8 cellular contexts compared by ENCODE assay signal in the genomic region with DNA sequence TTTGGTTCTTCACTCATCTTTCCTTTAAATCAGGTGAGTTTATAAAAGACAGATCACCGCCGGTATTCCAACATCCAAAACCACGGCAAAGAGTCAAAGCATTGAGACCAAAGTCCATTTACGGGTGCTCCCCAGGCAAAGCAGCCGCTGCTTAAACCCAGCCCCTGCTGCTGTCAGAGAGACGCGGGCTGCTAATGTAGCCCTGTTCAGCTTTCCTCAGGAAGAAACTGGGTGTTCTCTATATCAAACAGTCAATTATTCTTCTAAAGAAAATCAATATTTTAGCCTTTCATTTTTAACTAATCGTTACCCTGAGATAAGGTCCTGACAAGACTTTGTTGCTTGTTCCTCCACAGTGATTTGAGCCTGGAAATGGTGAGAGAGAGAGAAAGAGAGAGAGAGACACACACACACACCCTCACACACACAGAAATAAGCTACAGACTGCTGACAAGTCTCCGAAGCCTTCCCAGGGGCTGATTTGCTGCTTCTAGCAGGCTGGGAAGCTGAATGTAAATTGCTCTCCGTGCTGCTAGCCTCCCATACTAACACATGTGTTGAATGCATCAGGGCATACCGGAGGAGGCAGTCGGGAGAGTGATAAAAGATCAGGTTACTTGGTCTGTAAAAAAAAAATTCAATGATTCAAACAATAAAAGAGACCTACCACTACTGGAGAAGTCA.
DNase-seq lines count a peak whose midpoint lies in the region; ATAC-seq and TF ChIP-seq lines count a peak whose summit lies in the region.

No MANE protein-coding gene starts in this region.

- peaks cover 18% of the 10 kb centered on the region for H3K4me1 Mint-ChIP-seq in CD14-positive monocyte
- peaks cover 25% of the 10 kb centered on the region for H3K4me1 Mint-ChIP-seq in T-helper 17 cell

- H3K36me3 ChIP-seq in duodenal mucosa (ENCODE audit: control insufficient read depth in 1 of 2, insufficient read depth in 2 of 2, low read length in 2 of 2) = no peaks in the 10 kb centered on the region

- H3K4me1 ChIP-seq in duodenal mucosa (ENCODE audit: control insufficient read depth in 1 of 2, insufficient read depth in 2 of 2, low read length in 2 of 2) = peaks cover 6 to 10% of the 10 kb centered on the region in 2 donors

- ATAC-seq in HG03442 (IDR thresholded peaks at IDR 0.05; ENCODE audit: unreplicated experiment) (peak; percentile 42), T-helper 17 cell (peak; percentile 46), GM19324 (IDR thresholded peaks at IDR 0.05; ENCODE audit: low FRiP score, unreplicated experiment) (no peak)

- no peak for TF ChIP-seq CTCF in CD14-positive monocyte (IDR thresholded peaks at IDR 0.05)

- no peaks in the 10 kb centered on the region for H3K27me3 ChIP-seq in duodenal mucosa (ENCODE audit: control insufficient read depth in 1 of 2, insufficient read depth in 2 of 2, low read length in 2 of 2)

- intact Hi-C loops in CD14-positive monocyte (cut with micrococcal nuclease) = no loop called here

- no peak overlapping the region for H3K27ac ChIP-seq in duodenal mucosa (ENCODE audit: low read depth, low read length)

- H3K27me3 Mint-ChIP-seq in CD14-positive monocyte (ENCODE audit: low read depth in 3 of 3) (peaks cover 2 to 10% (median 9%) of the 10 kb centered on the region in 3 donors), T-helper 17 cell (peaks cover 9% of the 10 kb centered on the region)

- DNase-seq in CD14-positive monocyte (ENCODE audit: low spot score) (no peak), T-helper 17 cell (no peak), medulla oblongata (ENCODE audit: extremely low spot score) (peak; percentile 51), SIG-M5 treated with dmso at 0.1 percent for 504 hours (lab: John Stamatoyannopoulos, UW; ENCODE audit: unreplicated experiment) (no peak)
- DNase-seq in stimulated activated CD4-positive, alpha-beta T cell treated with anti-CD3 and anti-CD28 coated beads, Interleukin-4, amount 100 ng/mL, for 48 hours (ENCODE audit: low read depth in 2 of 2) = peak; percentile 12 to 23

- H3K4me3 Mint-ChIP-seq in CD14-positive monocyte (peak overlapping the region; percentile 75 to 91), T-helper 17 cell (peak overlapping the region; percentile 82)

- H3K9me3 Mint-ChIP-seq in CD14-positive monocyte = peaks cover 0 to 6% (median 0%) of the 10 kb centered on the region in 7 donors

- H3K9ac ChIP-seq in duodenal mucosa (ENCODE audit: low read depth in 1 of 2, low read length in 2 of 2) = peak overlapping the region in 1 of 2 donors; percentile 27

- H3K36me3 Mint-ChIP-seq in CD14-positive monocyte (no peaks in the 10 kb centered on the region), T-helper 17 cell (ENCODE audit: low read depth) (peaks cover 3% of the 10 kb centered on the region)

- H3K9me3 ChIP-seq in T-helper 17 cell (ENCODE audit: control insufficient read depth, low read length, poor library complexity, severe bottlenecking) = no peaks in the 10 kb centered on the region
- no peaks in the 10 kb centered on the region for H3K9me3 ChIP-seq in duodenal mucosa (ENCODE audit: control insufficient read depth in 1 of 2, low read length in 2 of 2)

- peak overlapping the region; percentile 56 for H3K4me3 ChIP-seq in duodenal mucosa (ENCODE audit: low read depth in 1 of 2, low read length in 2 of 2)

- H3K27ac Mint-ChIP-seq in CD14-positive monocyte (peak overlapping the region in 2 of 7 donors; percentile 37 to 68), T-helper 17 cell (peak overlapping the region; percentile 92)

Comparison
In these comparisons a context has a peak if more than half of its experiments do, and no peak if none do; other contexts are left out.
1. DNase-seq: peak in medulla oblongata (single experiment) and stimulated activated CD4-positive, alpha-beta T cell treated with anti-CD3 and anti-CD28 coated beads, Interleukin-4, amount 100 ng/mL, for 48 hours (2 of 2); none in CD14-positive monocyte (single experiment), T-helper 17 cell (0 of 3) and SIG-M5 treated with dmso at 0.1 percent for 504 hours (single experiment).